20 cellular contexts compared by ENCODE assay signal in genomic region chr2:169718930-169719504, GRCh38. TPM values are rescaled to one million over a fixed set of nuclear protein-coding genes. Genes with fewer than 3 reads are reported as not detected.
DNase-seq lines count a peak whose midpoint lies in the region; ATAC-seq, FAIRE-seq and TF ChIP-seq lines count a peak whose summit lies in the region.
"Had no signal": no experiment of that assay in that cellular context is flagged by ENCODE, and none has a peak within 500 bp of the region (broad histone marks: within the 10 kb centered on the region; RNA-seq: fewer than 3 reads in every experiment).

No MANE protein-coding gene starts in this region.

- H3K9me3 ChIP-seq in HepG2 (ENCODE audit: low read length) (no peaks in the 10 kb centered on the region), right lobe of liver (no peaks in the 10 kb centered on the region)
- H3K9me3 ChIP-seq: A549, Caco-2 had no signal

- H3K27ac ChIP-seq in HepG2 (ENCODE audit: extremely low read length, insufficient read depth, low read length) (no peak overlapping the region), right lobe of liver (no peak overlapping the region), GM23338 (ENCODE audit: low read depth) (no peak overlapping the region)
- H3K27ac ChIP-seq: 22Rv1, A549, C4-2B had no signal

- H3K9me2 ChIP-seq in GM23338 (ENCODE audit: insufficient read depth) = no peaks in the 10 kb centered on the region

- TF ChIP-seq RAD21 in HepG2 (CRISPR knock-in tag; IDR thresholded peaks at IDR 0.05) = no peak

- no TSS peak for BruUV-seq in HepG2 (replicated peaks; lab: Mats Ljungman, UMichigan)

- TF ChIP-seq CTCF in HepG2 (CRISPR knock-in tag; IDR thresholded peaks at IDR 0.05) = no peak
- TF ChIP-seq CTCF in right lobe of liver (IDR thresholded peaks at IDR 0.05) = no peak
- no peak for TF ChIP-seq CTCF in activated CD8-positive, alpha-beta T cell treated with anti-CD3 and anti-CD28 coated beads for 36 hours (IDR thresholded peaks at IDR 0.05)
- no peak for TF ChIP-seq CTCF in neural crest cell (conservative IDR thresholded peaks at IDR 0.05)
- no peak for TF ChIP-seq CTCF in progenitor cell of endocrine pancreas (IDR thresholded peaks at IDR 0.05; ENCODE audit: unreplicated experiment)
- TF ChIP-seq CTCF in GM23338 (conservative IDR thresholded peaks at IDR 0.05; ENCODE audit: low read depth in 2 of 2) = no peak

- H3K4me2 ChIP-seq in HepG2 (ENCODE audit: low read depth, low read length) (no peak overlapping the region), GM23338 (no peak overlapping the region)
- H3K4me2 ChIP-seq: A549 had no signal

- no peaks in the 10 kb centered on the region for H3K9me3 Mint-ChIP-seq in activated CD8-positive, alpha-beta T cell treated with anti-CD3 and anti-CD28 coated beads for 36 hours
- H3K9me3 Mint-ChIP-seq in neural crest cell = no peaks in the 10 kb centered on the region
- no peaks in the 10 kb centered on the region for H3K9me3 Mint-ChIP-seq in progenitor cell of endocrine pancreas (ENCODE audit: low read depth)
- H3K9me3 Mint-ChIP-seq in GM23338 = no peaks in the 10 kb centered on the region
- H3K9me3 Mint-ChIP-seq: CD4-positive, alpha-beta T cell; H9 had no signal

- TF ChIP-seq POLR2A in HepG2 (IDR thresholded peaks at IDR 0.05; ENCODE audit: insufficient read depth in 1 of 2, low read depth in 2 of 2, low read length in 2 of 2) (no peak), right lobe of liver (IDR thresholded peaks at IDR 0.05) (no peak)

- H3K4me3 ChIP-seq in HepG2 (replicated peaks in 1 of 3; ENCODE audit: insufficient read depth in 1 of 3, low read depth in 2 of 3, low read length in 3 of 3) (no peak overlapping the region), right lobe of liver (no peak overlapping the region), GM23338 (no peak overlapping the region)
- H3K4me3 ChIP-seq: A549 had no signal

- H3K4me3 Mint-ChIP-seq in activated CD8-positive, alpha-beta T cell treated with anti-CD3 and anti-CD28 coated beads for 36 hours = no peak overlapping the region
- H3K4me3 Mint-ChIP-seq in neural crest cell = no peak overlapping the region
- no peak overlapping the region for H3K4me3 Mint-ChIP-seq in progenitor cell of endocrine pancreas (ENCODE audit: low read depth)
- H3K4me3 Mint-ChIP-seq in GM23338 = no peak overlapping the region
- H3K4me3 Mint-ChIP-seq: CD4-positive, alpha-beta T cell; H9 had no signal

- H2AFZ ChIP-seq in HepG2 (ENCODE audit: low read length) (no peak overlapping the region), GM23338 (no peak overlapping the region)

- no peak for FAIRE-seq in HepG2 (lab: Jason Lieb, UNC)
- FAIRE-seq: A549, D721Med, H1 had no signal

- POLR2A ChIA-PET in HepG2 (lab: Yijun Ruan, JAX) = interaction anchor here (1.2 kb wide), 1 partner anchor 15 kb away, joined by 5 read pairs; the partner anchor contains the start of gene KLHL23
- POLR2A ChIA-PET in activated CD8-positive, alpha-beta T cell treated with anti-CD3 and anti-CD28 coated beads for 36 hours (lab: Charles Lee) = no interaction called here

- H3K36me3 Mint-ChIP-seq in activated CD8-positive, alpha-beta T cell treated with anti-CD3 and anti-CD28 coated beads for 36 hours (ENCODE audit: low read depth) = no peaks in the 10 kb centered on the region
- peaks cover under 1% of the 10 kb centered on the region for H3K36me3 Mint-ChIP-seq in neural crest cell (ENCODE audit: low read depth)
- H3K36me3 Mint-ChIP-seq in progenitor cell of endocrine pancreas (ENCODE audit: insufficient read depth) = no peaks in the 10 kb centered on the region
- H3K36me3 Mint-ChIP-seq in GM23338 (ENCODE audit: low read depth) = no peaks in the 10 kb centered on the region

- CTCF ChIA-PET in HepG2 (lab: Yijun Ruan, JAX; ENCODE audit: low intra/inter-chr PET ratio, low total read pairs) = no interaction called here
- CTCF ChIA-PET in activated CD8-positive, alpha-beta T cell treated with anti-CD3 and anti-CD28 coated beads for 36 hours (lab: Charles Lee) = no interaction called here

- peaks cover 58% of the 10 kb centered on the region for H3K4me1 ChIP-seq in HepG2 (ENCODE audit: insufficient read depth, low read length)
- H3K4me1 ChIP-seq in right lobe of liver = peaks cover 0 to 9% (median 4%) of the 10 kb centered on the region in 4 donors
- no peaks in the 10 kb centered on the region for H3K4me1 ChIP-seq in GM23338 (ENCODE audit: insufficient read depth)

- 49% methylated on average over 2 of the region's 2 CpGs for WGBS in HepG2 (ENCODE audit: low lambda C conversion rate)
- WGBS in right lobe of liver (ENCODE audit: insufficient coverage, low coverage, low lambda C conversion rate, missing lambda C conversion rate) = 77% methylated on average over 2 of the region's 2 CpGs

- peaks cover 2% of the 10 kb centered on the region for H3K4me1 Mint-ChIP-seq in activated CD8-positive, alpha-beta T cell treated with anti-CD3 and anti-CD28 coated beads for 36 hours (ENCODE audit: low read depth)
- H3K4me1 Mint-ChIP-seq in neural crest cell (no peaks in the 10 kb centered on the region), progenitor cell of endocrine pancreas (ENCODE audit: low read depth) (peaks cover 15% of the 10 kb centered on the region), GM23338 (peaks cover 7% of the 10 kb centered on the region; the same call in 1 of the 3 replicates)

- H3K27ac Mint-ChIP-seq in activated CD8-positive, alpha-beta T cell treated with anti-CD3 and anti-CD28 coated beads for 36 hours = no peak overlapping the region
- H3K27ac Mint-ChIP-seq in neural crest cell (ENCODE audit: unreplicated experiment) (peak overlapping the region; percentile 28), progenitor cell of endocrine pancreas (no peak overlapping the region), GM23338 (no peak overlapping the region)
- H3K27ac Mint-ChIP-seq: CD4-positive, alpha-beta T cell; H9 had no signal

- no peaks in the 10 kb centered on the region for H3K27me3 Mint-ChIP-seq in activated CD8-positive, alpha-beta T cell treated with anti-CD3 and anti-CD28 coated beads for 36 hours
- H3K27me3 Mint-ChIP-seq in neural crest cell (ENCODE audit: low read depth) (no peaks in the 10 kb centered on the region), progenitor cell of endocrine pancreas (no peaks in the 10 kb centered on the region), GM23338 (ENCODE audit: insufficient read depth, low read depth, poor library complexity) (peaks cover 4% of the 10 kb centered on the region)
- H3K27me3 Mint-ChIP-seq: CD4-positive, alpha-beta T cell had no signal

- H4K20me1 ChIP-seq in HepG2 (ENCODE audit: insufficient read depth, low read length) (no peaks in the 10 kb centered on the region), GM23338 (replicated peaks; ENCODE audit: insufficient read depth) (no peaks in the 10 kb centered on the region)

- H3K36me3 ChIP-seq in HepG2 (replicated peaks in 1 of 2; ENCODE audit: control insufficient read depth in 1 of 2, insufficient read depth in 2 of 2, low read length in 2 of 2) = no peaks in the 10 kb centered on the region
- no peaks in the 10 kb centered on the region for H3K36me3 ChIP-seq in right lobe of liver
- no peaks in the 10 kb centered on the region for H3K36me3 ChIP-seq in GM23338 (ENCODE audit: insufficient read depth)

- DNase-seq in NCI-H510A treated with DMSO at 0.1 percent for 48 hours (lab: John Stamatoyannopoulos, UW) (peak; percentile 33), NCI-H510A (lab: John Stamatoyannopoulos, UW) (no peak), HepG2 (ENCODE audit: low spot score) (peak; percentile 54), right lobe of liver (no peak), neural crest cell (ENCODE audit: low read depth, low spot score) (no peak), progenitor cell of endocrine pancreas (ENCODE audit: low spot score, unreplicated experiment) (no peak), GM23338 (ENCODE audit: low spot score) (no peak)
- no peak for DNase-seq in activated CD8-positive, alpha-beta T cell treated with anti-CD3 and anti-CD28 coated beads for 36 hours
- DNase-seq: AML-193; Caco-2; CD4-positive, alpha-beta T cell; DMS79 treated with DMSO at 0.1 percent for 48 hours; GF-D8; H9 had no signal

- intact Hi-C loops in HepG2 (cut with micrococcal nuclease; ENCODE audit: unreplicated experiment) (loop anchor here (1.0 kb wide), 1 partner anchor 9 kb away; no protein-coding TSS in a partner anchor), right lobe of liver (cut with DNase I) (no loop called here)
- intact Hi-C loops in activated CD8-positive, alpha-beta T cell treated with anti-CD3 and anti-CD28 coated beads for 36 hours (cut with micrococcal nuclease) = no loop called here

- H3K9ac ChIP-seq in HepG2 (ENCODE audit: insufficient read depth, low read depth, low read length) = 0 out of 2 replicates have a peak overlapping the region, but pooled peaks have one; percentile 12

- no peak for TF ChIP-seq EP300 in HepG2 (IDR thresholded peaks at IDR 0.05; ENCODE audit: low read depth in 2 of 2, low read length in 2 of 2)
- TF ChIP-seq EP300 in HepG2 (CRISPR knock-in tag; IDR thresholded peaks at IDR 0.05; ENCODE audit: borderline replicate concordance) = no peak

- H3K27me3 ChIP-seq in HepG2 (ENCODE audit: control insufficient read depth in 1 of 2, insufficient read depth in 2 of 2, low read length in 2 of 2) = no peaks in the 10 kb centered on the region
- no peaks in the 10 kb centered on the region for H3K27me3 ChIP-seq in right lobe of liver
- H3K27me3 ChIP-seq in GM23338 (ENCODE audit: insufficient read depth) = no peaks in the 10 kb centered on the region

- ATAC-seq in HepG2 (no peak), right lobe of liver (no peak), GM23338 (no peak)
- ATAC-seq in activated CD8-positive, alpha-beta T cell treated with anti-CD3 and anti-CD28 coated beads for 36 hours = peak; percentile 20

- no peaks in the 10 kb centered on the region for H3K79me2 ChIP-seq in HepG2 (ENCODE audit: insufficient read depth, low read length)
- no peaks in the 10 kb centered on the region for H3K79me2 ChIP-seq in GM23338 (replicated peaks; ENCODE audit: insufficient read depth)

- H3F3A ChIP-seq in GM23338 (replicated peaks; ENCODE audit: low read depth) = no peaks in the 10 kb centered on the region

- in situ Hi-C loops in HepG2 (cut with HindIII; ENCODE audit: extremely low pct_ligation_motif_present, low pct_unique_long_range_greater_than_20kb) = no loop called here

RNA-seq across cellular contexts. Expression of gene KLHL23, which starts 14.6 kb away (rescaled TPM):
- 52.4 and 70.4 TPM in 2 replicates for total RNA-seq in HepG2 (2016; rRNA removed; fragmentation: Illumina TruSeq; extraction: Trizol)
- total RNA-seq in HepG2 (2016; cell fraction: cytosol; rRNA removed; fragmentation: Illumina TruSeq; extraction: Trizol; ENCODE audit: low read depth) = 3.8 and 4.0 TPM in 2 replicates
- total RNA-seq in HepG2 (2016; cell fraction: insoluble cytoplasmic fraction; rRNA removed; fragmentation: Illumina TruSeq; extraction: Trizol) = 53.0 and 76.0 TPM in 2 replicates
- total RNA-seq in HepG2 (2016; cell fraction: membrane; rRNA removed; fragmentation: Illumina TruSeq; extraction: Trizol) = 21.1 and 22.5 TPM in 2 replicates
- 36.3 and 42.1 TPM in 2 replicates for total RNA-seq in HepG2 (2016; cell fraction: nucleus; rRNA removed; fragmentation: Illumina TruSeq; extraction: Trizol)
- 23.2 and 26.1 TPM in 2 replicates for polyA plus RNA-seq in HepG2 (2011; rRNA removed)
- polyA plus RNA-seq in HepG2 (2011; cell fraction: cytosol; rRNA removed) = 10.9 and 22.4 TPM in 2 replicates
- polyA plus RNA-seq in HepG2 (2011; cell fraction: nucleus; rRNA removed) = 8.3 and 11.2 TPM in 2 replicates
- polyA plus RNA-seq in HepG2 (2012) = 30.0 and 30.2 TPM in 2 replicates
- polyA plus RNA-seq in HepG2 (2016; cell fraction: cytosol; fragmentation: Illumina TruSeq; extraction: Trizol; ENCODE audit: low read depth) = 1.9 and 2.2 TPM in 2 replicates
- 48.0 and 49.5 TPM in 2 replicates for polyA plus RNA-seq in HepG2 (2016; cell fraction: insoluble cytoplasmic fraction; fragmentation: Illumina TruSeq; extraction: Trizol; ENCODE audit: low read depth)
- polyA plus RNA-seq in HepG2 (2016; cell fraction: membrane; fragmentation: Illumina TruSeq; extraction: Trizol; ENCODE audit: low read depth) = 9.5 and 10.3 TPM in 2 replicates
- 30.0 and 37.3 TPM in 2 replicates for polyA plus RNA-seq in HepG2 (2016; cell fraction: nucleus; fragmentation: Illumina TruSeq; extraction: Trizol; ENCODE audit: insufficient read depth, low read depth)
- 5.5 and 20.6 TPM in 2 replicates for polyA minus RNA-seq in HepG2 (2011; rRNA and poly(A)+ RNA removed; ENCODE audit: low replicate concordance)
- 40.3 and 63.9 TPM in 2 replicates for polyA minus RNA-seq in HepG2 (2011; cell fraction: cytosol; rRNA and poly(A)+ RNA removed)
- polyA minus RNA-seq in HepG2 (2011; cell fraction: nucleus; rRNA and poly(A)+ RNA removed) = 38.0 and 58.4 TPM in 2 replicates
- 1 to 10 TPM; 4.7 to 6.6 (median 6.0) TPM for total RNA-seq in right lobe of liver
- total RNA-seq in activated CD8-positive, alpha-beta T cell treated with anti-CD3 and anti-CD28 coated beads for 36 hours = 10 to 100 TPM in 1 of 2 experiments, 1 to 10 TPM in 1; 9.2 to 11.1 TPM
- total RNA-seq in neural crest cell = 67.0 and 67.2 TPM in 2 replicates
- 50.1 and 56.9 TPM in 2 replicates for total RNA-seq in progenitor cell of endocrine pancreas
- 46.5 and 50.5 TPM in 2 replicates for total RNA-seq in GM23338 (2014; rRNA removed; shearing (Covaris generic))
- polyA plus RNA-seq in GM23338 (2016; fragmentation: Nextera tagmentation; extraction: Ambion mirVana) = 36.9 and 37.5 TPM in 2 replicates

RNA-seq across cellular contexts. Expression of gene PHOSPHO2, which starts 24.7 kb away (rescaled TPM):
- total RNA-seq in HepG2 (2016; rRNA removed; fragmentation: Illumina TruSeq; extraction: Trizol) = 11.4 and 14.6 TPM in 2 replicates
- 3.4 and 4.3 TPM in 2 replicates for total RNA-seq in HepG2 (2016; cell fraction: cytosol; rRNA removed; fragmentation: Illumina TruSeq; extraction: Trizol; ENCODE audit: low read depth)
- total RNA-seq in HepG2 (2016; cell fraction: insoluble cytoplasmic fraction; rRNA removed; fragmentation: Illumina TruSeq; extraction: Trizol) = 10.8 and 13.8 TPM in 2 replicates
- 7.5 and 11.0 TPM in 2 replicates for total RNA-seq in HepG2 (2016; cell fraction: membrane; rRNA removed; fragmentation: Illumina TruSeq; extraction: Trizol)
- 24.5 and 26.6 TPM in 2 replicates for total RNA-seq in HepG2 (2016; cell fraction: nucleus; rRNA removed; fragmentation: Illumina TruSeq; extraction: Trizol)
- polyA plus RNA-seq in HepG2 (2011; rRNA removed) = 4.8 and 6.1 TPM in 2 replicates
- 2.0 and 2.6 TPM in 2 replicates for polyA plus RNA-seq in HepG2 (2011; cell fraction: cytosol; rRNA removed)
- 5.9 and 7.6 TPM in 2 replicates for polyA plus RNA-seq in HepG2 (2011; cell fraction: nucleus; rRNA removed)
- polyA plus RNA-seq in HepG2 (2012) = 8.5 and 13.0 TPM in 2 replicates
- 7.1 and 9.6 TPM in 2 replicates for polyA plus RNA-seq in HepG2 (2016; cell fraction: cytosol; fragmentation: Illumina TruSeq; extraction: Trizol; ENCODE audit: low read depth)
- 12.8 and 16.8 TPM in 2 replicates for polyA plus RNA-seq in HepG2 (2016; cell fraction: insoluble cytoplasmic fraction; fragmentation: Illumina TruSeq; extraction: Trizol; ENCODE audit: low read depth)
- polyA plus RNA-seq in HepG2 (2016; cell fraction: membrane; fragmentation: Illumina TruSeq; extraction: Trizol; ENCODE audit: low read depth) = 9.5 and 11.4 TPM in 2 replicates
- 16.2 and 18.6 TPM in 2 replicates for polyA plus RNA-seq in HepG2 (2016; cell fraction: nucleus; fragmentation: Illumina TruSeq; extraction: Trizol; ENCODE audit: insufficient read depth, low read depth)
- 0.30 and 0.96 TPM in 2 replicates for polyA minus RNA-seq in HepG2 (2011; rRNA and poly(A)+ RNA removed; ENCODE audit: low replicate concordance)
- polyA minus RNA-seq in HepG2 (2011; cell fraction: cytosol; rRNA and poly(A)+ RNA removed) = 3.1 and 3.5 TPM in 2 replicates
- 28.7 and 32.4 TPM in 2 replicates for polyA minus RNA-seq in HepG2 (2011; cell fraction: nucleus; rRNA and poly(A)+ RNA removed)
- total RNA-seq in right lobe of liver = 1 to 10 TPM; 1.8 to 5.6 (median 2.8) TPM
- 1 to 10 TPM; 3.2 to 3.9 TPM for total RNA-seq in activated CD8-positive, alpha-beta T cell treated with anti-CD3 and anti-CD28 coated beads for 36 hours
- 8.3 and 8.6 TPM in 2 replicates for total RNA-seq in neural crest cell
- 13.5 and 17.3 TPM in 2 replicates for total RNA-seq in progenitor cell of endocrine pancreas
- 8.3 and 12.2 TPM in 2 replicates for total RNA-seq in GM23338 (2014; rRNA removed; shearing (Covaris generic))
- polyA plus RNA-seq in GM23338 (2016; fragmentation: Nextera tagmentation; extraction: Ambion mirVana) = 6.6 and 8.7 TPM in 2 replicates

RNA-seq across cellular contexts. Expression of gene CFAP210, which starts 24.8 kb away (rescaled TPM):
- 0.14 and 0.18 TPM in 2 replicates for total RNA-seq in HepG2 (2016; rRNA removed; fragmentation: Illumina TruSeq; extraction: Trizol)
- 0.35 TPM in 1 of 2 replicates, not detected in the other for total RNA-seq in HepG2 (2016; cell fraction: cytosol; rRNA removed; fragmentation: Illumina TruSeq; extraction: Trizol; ENCODE audit: low read depth)
- total RNA-seq in HepG2 (2016; cell fraction: insoluble cytoplasmic fraction; rRNA removed; fragmentation: Illumina TruSeq; extraction: Trizol) = 0.07 TPM in 1 of 2 replicates, not detected in the other
- not detected in 2 replicates for total RNA-seq in HepG2 (2016; cell fraction: membrane; rRNA removed; fragmentation: Illumina TruSeq; extraction: Trizol)
- not detected in 2 replicates for total RNA-seq in HepG2 (2016; cell fraction: nucleus; rRNA removed; fragmentation: Illumina TruSeq; extraction: Trizol)
- polyA plus RNA-seq in HepG2 (2011; rRNA removed) = not detected in 2 replicates
- polyA plus RNA-seq in HepG2 (2011; cell fraction: cytosol; rRNA removed) = not detected in 2 replicates
- polyA plus RNA-seq in HepG2 (2011; cell fraction: nucleus; rRNA removed) = not detected in 2 replicates
- polyA plus RNA-seq in HepG2 (2012) = not detected in 2 replicates
- not detected in 2 replicates for polyA plus RNA-seq in HepG2 (2016; cell fraction: cytosol; fragmentation: Illumina TruSeq; extraction: Trizol; ENCODE audit: low read depth)
- not detected in 2 replicates for polyA plus RNA-seq in HepG2 (2016; cell fraction: insoluble cytoplasmic fraction; fragmentation: Illumina TruSeq; extraction: Trizol; ENCODE audit: low read depth)
- polyA plus RNA-seq in HepG2 (2016; cell fraction: membrane; fragmentation: Illumina TruSeq; extraction: Trizol; ENCODE audit: low read depth) = not detected in 2 replicates
- polyA plus RNA-seq in HepG2 (2016; cell fraction: nucleus; fragmentation: Illumina TruSeq; extraction: Trizol; ENCODE audit: insufficient read depth, low read depth) = not detected in 2 replicates
- polyA minus RNA-seq in HepG2 (2011; rRNA and poly(A)+ RNA removed; ENCODE audit: low replicate concordance) = not detected in 2 replicates
- not detected in 2 replicates for polyA minus RNA-seq in HepG2 (2011; cell fraction: cytosol; rRNA and poly(A)+ RNA removed)
- polyA minus RNA-seq in HepG2 (2011; cell fraction: nucleus; rRNA and poly(A)+ RNA removed) = not detected in 2 replicates
- total RNA-seq in right lobe of liver = under 1 TPM in 1 of 6 experiments, not detected in 5; 0.86 TPM
- total RNA-seq in activated CD8-positive, alpha-beta T cell treated with anti-CD3 and anti-CD28 coated beads for 36 hours = not detected
- total RNA-seq in neural crest cell = 1.0 and 2.3 TPM in 2 replicates
- 1.2 and 1.6 TPM in 2 replicates for total RNA-seq in progenitor cell of endocrine pancreas
- total RNA-seq in GM23338 (2014; rRNA removed; shearing (Covaris generic)) = 0.08 TPM in 1 of 2 replicates, not detected in the other
- 2.9 and 3.7 TPM in 2 replicates for polyA plus RNA-seq in GM23338 (2016; fragmentation: Nextera tagmentation; extraction: Ambion mirVana)
- total RNA-seq: Caco-2 had no signal
- polyA plus RNA-seq: BJ had no signal

Comparison
In these comparisons a context has a peak if more than half of its experiments do, and no peak if none do; other contexts are left out.
1. DNase-seq: peak in NCI-H510A treated with DMSO at 0.1 percent for 48 hours (single experiment) and HepG2 (single experiment); none in NCI-H510A (single experiment), right lobe of liver (0 of 3), activated CD8-positive, alpha-beta T cell treated with anti-CD3 and anti-CD28 coated beads for 36 hours (single experiment), neural crest cell (single experiment), progenitor cell of endocrine pancreas (single experiment) and GM23338 (single experiment).